8 cellular contexts compared by ENCODE assay signal in genomic region chr12:12803186-12803585, GRCh38. TPM values are rescaled to one million over a fixed set of nuclear protein-coding genes. Genes with fewer than 3 reads are reported as not detected.
DNase-seq lines count a peak whose midpoint lies in the region; ATAC-seq, FAIRE-seq and TF ChIP-seq lines count a peak whose summit lies in the region.

No MANE protein-coding gene starts in this region.

- H3K14ac ChIP-seq in IMR-90 (replicated peaks; ENCODE audit: low read depth, low read length), result no peak overlapping the region

- H2AFZ ChIP-seq in GM23338, result no peak overlapping the region
- peak overlapping the region; percentile 69 for H2AFZ ChIP-seq in IMR-90 (replicated peaks; ENCODE audit: low read length, poor library complexity)

- no peak overlapping the region for H3K4me3 Mint-ChIP-seq in GM23338

- no TSS peak for BruUV-seq in IMR-90 (replicated peaks; lab: Mats Ljungman, UMichigan)

- H3K9ac ChIP-seq in IMR-90 (ENCODE audit: low read depth, low read length), result no peak overlapping the region

- H4K8ac ChIP-seq in IMR-90 (ENCODE audit: low read depth in 2 of 2, low read length in 2 of 2), result peak overlapping the region in 1 of 2 experiments; percentile 18; a peak in 1 of 4 replicates

- 0 out of 2 replicates have a peak, but pooled peaks cover under 1% of the 10 kb centered on the region for H3K4me1 ChIP-seq in GM23338 (ENCODE audit: insufficient read depth)
- H3K4me1 ChIP-seq in IMR-90 (ENCODE audit: control insufficient read depth, insufficient read depth, low read length), result peaks cover 21% of the 10 kb centered on the region
- H3K4me1 ChIP-seq in mucosa of descending colon (ENCODE audit: low read depth), result peaks cover 25% of the 10 kb centered on the region
- peaks cover 14 to 38% (median 31%) of the 10 kb centered on the region in 6 donors for H3K4me1 ChIP-seq in spleen

- peak overlapping the region; percentile 62; the same call in 2 of the 3 replicates for H2BK15ac ChIP-seq in IMR-90 (ENCODE audit: low read depth, low read length)

- peaks cover 16% of the 10 kb centered on the region; the same call in 1 of the 2 replicates for H3K9me1 ChIP-seq in IMR-90 (ENCODE audit: insufficient read depth, low read length)

- H3F3A ChIP-seq in GM23338 (replicated peaks; ENCODE audit: low read depth), result no peaks in the 10 kb centered on the region

- 0 out of 2 replicates have a peak, but pooled peaks have one; percentile 24 for TF ChIP-seq POLR2A in IMR-90 (IDR thresholded peaks at IDR 0.05; ENCODE audit: low read depth, low read length)
- TF ChIP-seq POLR2A in spleen (IDR thresholded peaks at IDR 0.05), result no peak

- dilution Hi-C loops in IMR-90 (cut with HindIII; ENCODE audit: low sequenced_read_pairs, unreplicated experiment), result no loop called here

- FAIRE-seq in colon (lab: Jason Lieb, UNC), result peak; percentile 45

- H3K4ac ChIP-seq in IMR-90 (ENCODE audit: low read depth, low read length), result peak overlapping the region; percentile 42

- no peaks in the 10 kb centered on the region for H3K36me3 Mint-ChIP-seq in GM23338 (ENCODE audit: low read depth)

- H3K27me3 ChIP-seq in GM23338 (ENCODE audit: insufficient read depth) (no peaks in the 10 kb centered on the region), IMR-90 (ENCODE audit: control insufficient read depth, insufficient read depth, low read length) (no peaks in the 10 kb centered on the region), spleen (replicated peaks in 1 of 7) (no peaks in the 10 kb centered on the region)

- CTCF ChIA-PET in IMR-90 (lab: Yijun Ruan, JAX), result interaction anchor here (1.0 kb wide), 1 partner anchor 172 kb away, joined by 5 read pairs; no protein-coding TSS in a partner anchor

- TF ChIP-seq RAD21 in IMR-90 (IDR thresholded peaks at IDR 0.05; ENCODE audit: low read length), result no peak

- no peak overlapping the region for H2BK20ac ChIP-seq in IMR-90 (ENCODE audit: low read depth, low read length)

- no peak overlapping the region for H3K23ac ChIP-seq in IMR-90 (ENCODE audit: low read depth, low read length)

- H3K27ac Mint-ChIP-seq in GM23338, result no peak overlapping the region

- H3K27ac ChIP-seq in GM23338 (ENCODE audit: low read depth) (no peak overlapping the region), IMR-90 (ENCODE audit: insufficient read depth, low read length) (0 out of 2 replicates have a peak overlapping the region, but pooled peaks have one; percentile 13), spleen (peak overlapping the region in 3 of 8 donors; percentile 19 to 33 (median 25))

- peaks cover 4% of the 10 kb centered on the region; the same call in 1 of the 3 replicates for H3K4me1 Mint-ChIP-seq in GM23338

- intact Hi-C loops in IMR-90 (cut with micrococcal nuclease), result loop anchor here (5.0 kb wide), 1 partner anchor 419 kb away; no protein-coding TSS in a partner anchor
- intact Hi-C loops in mucosa of descending colon (cut with DNase I, micrococcal nuclease), result no loop called here
- intact Hi-C loops in spleen (cut with DNase I; ENCODE audit: low total_unique reads), result no loop called here

- H2BK120ac ChIP-seq in IMR-90 (ENCODE audit: low read depth, low read length), result peak overlapping the region; percentile 24

- H3K4me2 ChIP-seq in GM23338, result no peak overlapping the region
- H3K4me2 ChIP-seq in IMR-90 (ENCODE audit: low read depth, low read length), result no peak overlapping the region

- POLR2A ChIA-PET in IMR-90 (lab: Charles Lee; ENCODE audit: unreplicated experiment), result no interaction called here

- ATAC-seq in GM23338 (no peak), IMR-90 (ENCODE audit: low read depth) (peak; percentile 55), mucosa of descending colon (peak; percentile 95)

- H3K4me3 ChIP-seq in GM23338 (no peak overlapping the region), IMR-90 (ENCODE audit: insufficient read depth, low read depth, low read length) (no peak overlapping the region), mucosa of descending colon (no peak overlapping the region), spleen (no peak overlapping the region)

- H2AK9ac ChIP-seq in IMR-90 (replicated peaks; ENCODE audit: low read depth, low read length, poor library complexity), result no peak overlapping the region

- in situ Hi-C loops in GM13976 (cut with MboI; ENCODE audit: low sequenced_read_pairs, unreplicated experiment) (no loop called here), IMR-90 (cut with MboI; ENCODE audit: low sequenced_read_pairs) (no loop called here)

- H3K9me3 Mint-ChIP-seq in GM23338, result peaks cover 4% of the 10 kb centered on the region; the same call in 1 of the 3 replicates

- no peaks in the 10 kb centered on the region for H3K9me2 ChIP-seq in GM23338 (ENCODE audit: insufficient read depth)

- H3K36me3 ChIP-seq in GM23338 (ENCODE audit: insufficient read depth), result no peaks in the 10 kb centered on the region
- H3K36me3 ChIP-seq in IMR-90 (ENCODE audit: control insufficient read depth, insufficient read depth, low read length), result no peaks in the 10 kb centered on the region
- peaks cover 5% of the 10 kb centered on the region for H3K36me3 ChIP-seq in mucosa of descending colon (ENCODE audit: low read depth)
- no peaks in the 10 kb centered on the region for H3K36me3 ChIP-seq in spleen

- H3K9me3 ChIP-seq in IMR-90 (ENCODE audit: control insufficient read depth, insufficient read depth, low read length), result no peaks in the 10 kb centered on the region
- no peaks in the 10 kb centered on the region for H3K9me3 ChIP-seq in mucosa of descending colon
- H3K9me3 ChIP-seq in spleen, result no peaks in the 10 kb centered on the region

- H3K18ac ChIP-seq in IMR-90 (ENCODE audit: low read depth, low read length), result no peak overlapping the region

- no peak for TF ChIP-seq CTCF in GM13976 (IDR thresholded peaks at IDR 0.05; ENCODE audit: borderline replicate concordance, control extremely low read depth, extremely low read depth, insufficient read depth, missing control alignments)
- no peak for TF ChIP-seq CTCF in GM23338 (conservative IDR thresholded peaks at IDR 0.05; ENCODE audit: low read depth in 2 of 2)
- TF ChIP-seq CTCF in IMR-90 (conservative IDR thresholded peaks at IDR 0.05; ENCODE audit: low read depth, low read length), result no peak
- TF ChIP-seq CTCF in mucosa of descending colon (IDR thresholded peaks at IDR 0.05), result no peak
- TF ChIP-seq CTCF in spleen (IDR thresholded peaks at IDR 0.05 in 8 of 11, conservative IDR thresholded peaks at IDR 0.05 in 3 of 11), result no peak

- H4K91ac ChIP-seq in IMR-90 (ENCODE audit: insufficient read depth, low read depth, low read length), result peak overlapping the region; percentile 63

- H3K56ac ChIP-seq in IMR-90 (ENCODE audit: extremely low read depth, insufficient read depth, low read length), result no peak overlapping the region

- peaks cover 3 to 9% of the 10 kb centered on the region in 2 experiments; a peak in 2 of 4 replicates for H3K79me1 ChIP-seq in IMR-90 (ENCODE audit: low read depth in 1 of 2, low read length in 2 of 2)

- DNase-seq in GM13976 (ENCODE audit: low spot score), result peak; percentile 61
- peak; percentile 29 for DNase-seq in GM23338 (ENCODE audit: low spot score)
- DNase-seq in IMR-90, result peak; percentile 86
- DNase-seq in T-helper 22 cell (ENCODE audit: low read depth), result peak; percentile 18
- DNase-seq in mucosa of descending colon, result peak; percentile 80 to 89 (median 87)
- DNase-seq in germinal center (ENCODE audit: low spot score), result no peak
- DNase-seq in spleen, result no peak

- no CpG with 5 or more reads among the region's 2 CpGs for WGBS in IMR-90 (ENCODE audit: extremely low coverage in 2 of 2, insufficient read length in 1 of 2), 2 experiments
- WGBS in spleen, 5 donors, result 13 to 72% (median 61%) methylated on average over 2 of the region's 2 CpGs

- H3K27me3 Mint-ChIP-seq in GM23338 (ENCODE audit: insufficient read depth, low read depth, poor library complexity), result peaks cover 1% of the 10 kb centered on the region

- no peak overlapping the region for H4K5ac ChIP-seq in IMR-90 (ENCODE audit: low read depth, low read length)

- H3K79me2 ChIP-seq in GM23338 (replicated peaks; ENCODE audit: insufficient read depth), result no peaks in the 10 kb centered on the region

- H4K20me1 ChIP-seq in GM23338 (replicated peaks; ENCODE audit: insufficient read depth), result no peaks in the 10 kb centered on the region
- H4K20me1 ChIP-seq in IMR-90 (ENCODE audit: insufficient read depth, low read length), result no peaks in the 10 kb centered on the region

- H2BK5ac ChIP-seq in IMR-90 (ENCODE audit: low read depth, low read length, poor library complexity, severe bottlenecking), result peak overlapping the region; percentile 18

- H2AK5ac ChIP-seq in IMR-90 (ENCODE audit: low read depth, low read length), result peak overlapping the region; percentile 74

TF ChIP-seq in GM23338, 12 proteins besides CTCF, POLR2A, EP300 and RAD21 (continues in another document):
- no peak for TF ChIP-seq EZH2phosphoT487 (IDR thresholded peaks at IDR 0.05; ENCODE audit: unreplicated experiment)

TF ChIP-seq in IMR-90, 13 proteins besides CTCF, POLR2A, EP300 and RAD21 (continues in another document):
- TF ChIP-seq MAZ (IDR thresholded peaks at IDR 0.05; ENCODE audit: borderline replicate concordance, low read depth, low read length) (peak; percentile 34; the same call in 1 of the 2 replicates), FOS (IDR thresholded peaks at IDR 0.05; ENCODE audit: low read depth, low read length) (peak; percentile 73), NFE2L2 (IDR thresholded peaks at IDR 0.05; ENCODE audit: low read depth, low read length) (no peak), CEBPB (IDR thresholded peaks at IDR 0.05; ENCODE audit: low read depth, low read length) (no peak), BHLHE40 (IDR thresholded peaks at IDR 0.05; ENCODE audit: low read depth, low read length) (peak; percentile 51)

RNA-seq across cellular contexts. Expression of gene DDX47, which starts 10.0 kb away (rescaled TPM):
- total RNA-seq in GM23338 (2014; rRNA removed; shearing (Covaris generic)), result 90.8 and 98.0 TPM in 2 replicates
- polyA plus RNA-seq in GM23338 (2016; fragmentation: Nextera tagmentation; extraction: Ambion mirVana) (41.6 and 54.0 TPM in 2 replicates), IMR-90 (2012; rRNA removed) (71.5 and 89.5 TPM in 2 replicates), spleen (10 to 100 TPM; 34.0 to 39.3 (median 35.3) TPM)
- total RNA-seq in IMR-90 (2012; rRNA removed) (77.8 and 104 TPM in 2 replicates), mucosa of descending colon (10 to 100 TPM; 35.0 to 45.4 (median 40.9) TPM), spleen (10 to 100 TPM; 37.2 to 58.1 (median 45.2) TPM)
- 14.9 and 35.0 TPM in 2 replicates for polyA plus RNA-seq in IMR-90 (2012; cell fraction: cytosol; rRNA removed)
- 29.6 and 177 TPM in 2 replicates for polyA plus RNA-seq in IMR-90 (2012; cell fraction: nucleus; rRNA removed; ENCODE audit: low replicate concordance)

RNA-seq across cellular contexts. Expression of gene APOLD1, which starts 17.7 kb away (rescaled TPM):
- 0.43 and 0.94 TPM in 2 replicates for total RNA-seq in GM23338 (2014; rRNA removed; shearing (Covaris generic))
- 1.8 TPM in 2 replicates for polyA plus RNA-seq in GM23338 (2016; fragmentation: Nextera tagmentation; extraction: Ambion mirVana)
- total RNA-seq in IMR-90 (2012; rRNA removed), result 4.2 and 4.5 TPM in 2 replicates
- polyA plus RNA-seq in IMR-90 (2012; rRNA removed), result 2.3 and 2.4 TPM in 2 replicates
- polyA plus RNA-seq in IMR-90 (2012; cell fraction: cytosol; rRNA removed), result 1.0 and 1.5 TPM in 2 replicates
- 4.5 and 10.6 TPM in 2 replicates for polyA plus RNA-seq in IMR-90 (2012; cell fraction: nucleus; rRNA removed; ENCODE audit: low replicate concordance)
- total RNA-seq in mucosa of descending colon, result 10 to 100 TPM in 1 of 3 donors, 1 to 10 TPM in 1, under 1 TPM in 1; 0.93 to 12.9 (median 5.0) TPM
- total RNA-seq in spleen, result 10 to 100 TPM in 6 of 7 donors, 1 to 10 TPM in 1; 6.1 to 79.5 (median 16.0) TPM
- polyA plus RNA-seq in spleen, result 1 to 10 TPM; 1.3 to 4.5 (median 2.5) TPM

Comparison
In these comparisons a context has a peak if more than half of its experiments do, and no peak if none do; other contexts are left out.
1. DNase-seq: peak in GM13976 (single experiment), GM23338 (single experiment), IMR-90 (single experiment), T-helper 22 cell (single experiment) and mucosa of descending colon (3 of 3); none in germinal center (single experiment) and spleen (single experiment).